Comparison of ENCODE assay signal across 8 cellular contexts in genomic region chr6:27518881-27519795, GRCh38. TPM values are rescaled to one million over a fixed set of nuclear protein-coding genes. Genes with fewer than 3 reads are reported as not detected.
DNase-seq lines count a peak whose midpoint lies in the region; ATAC-seq and TF ChIP-seq lines count a peak whose summit lies in the region.

No MANE protein-coding gene starts in this region.

- POLR2A ChIA-PET in naive thymus-derived CD8-positive, alpha-beta T cell (lab: Charles Lee), result interaction anchor here (1.0 to 2.4 kb wide), 8 partner anchors 10 to 375 kb away, joined by 3 to 12 read pairs (median 4); partner anchors contain the start of gene ZNF184

- ATAC-seq in GM19468 (IDR thresholded peaks at IDR 0.05; ENCODE audit: extremely low read depth, unreplicated experiment), result peak; percentile 58
- peak; percentile 76 to 82 for ATAC-seq in naive thymus-derived CD8-positive, alpha-beta T cell

- TF ChIP-seq CTCF in fibroblast of mammary gland (conservative IDR thresholded peaks at IDR 0.05; ENCODE audit: control insufficient read depth, insufficient read depth, low read depth, low read length), result peak; percentile 85
- TF ChIP-seq CTCF in stomach (IDR thresholded peaks at IDR 0.05), result peak in 5 of 7 experiments; percentile 29 to 62 (median 50)

- H3K9me3 Mint-ChIP-seq in activated T-helper 1 cell treated with anti-CD3 and anti-CD28 coated beads, Interleukin-12 subunit alpha, Interleukin-12 subunit beta, Interleukin-2, Interleukin-4 antibody, amounts not matched to agents 30 ng/mL and 10 ng/mL and 1 ng/mL, durations not matched to agents 14 hours and 24 hours and 36 hours, result no peaks in the 10 kb centered on the region
- H3K9me3 Mint-ChIP-seq in naive thymus-derived CD8-positive, alpha-beta T cell, result no peaks in the 10 kb centered on the region

- peaks cover 16% of the 10 kb centered on the region for H3K4me1 Mint-ChIP-seq in activated T-helper 1 cell treated with anti-CD3 and anti-CD28 coated beads, Interleukin-12 subunit alpha, Interleukin-12 subunit beta, Interleukin-2, Interleukin-4 antibody, amounts not matched to agents 30 ng/mL and 10 ng/mL and 1 ng/mL, durations not matched to agents 14 hours and 24 hours and 36 hours (ENCODE audit: low read depth)
- peaks cover 7 to 23% (median 20%) of the 10 kb centered on the region in 4 donors for H3K4me1 Mint-ChIP-seq in naive thymus-derived CD8-positive, alpha-beta T cell

- H3K27me3 ChIP-seq in HUES64 (ENCODE audit: insufficient read depth, low read length) (peaks cover 23% of the 10 kb centered on the region), stomach (peaks cover 0 to 22% (median 12%) of the 10 kb centered on the region in 3 donors)

- DNase-seq in CMK (ENCODE audit: low read depth) (peak; percentile 76), OCI-M2 (lab: John Stamatoyannopoulos, UW; ENCODE audit: unreplicated experiment) (peak; percentile 73), fibroblast of mammary gland (ENCODE audit: low read depth) (peak; percentile 92), stomach (peak; percentile 46)
- DNase-seq in activated T-helper 1 cell treated with anti-CD3 and anti-CD28 coated beads, Interleukin-12 subunit alpha, Interleukin-12 subunit beta, Interleukin-2, Interleukin-4 antibody, amounts not matched to agents 30 ng/mL and 10 ng/mL and 1 ng/mL, durations not matched to agents 14 hours and 24 hours and 36 hours (ENCODE audit: low spot score), result peak; percentile 40
- DNase-seq in naive thymus-derived CD8-positive, alpha-beta T cell, result peak; percentile 19 to 78 (median 71)

- no peak for TF ChIP-seq EP300 in stomach (IDR thresholded peaks at IDR 0.05)

- under 1% methylated on average over 42 of the region's 42 CpGs for WGBS in HUES64
- WGBS in stomach, 5 donors, result 1% methylated on average over 42 of the region's 42 CpGs

- H3K9ac ChIP-seq in HUES64 (ENCODE audit: low read depth, low read length), result peak overlapping the region; percentile 53

- intact Hi-C loops in activated T-helper 1 cell treated with anti-CD3 and anti-CD28 coated beads, Interleukin-12 subunit alpha, Interleukin-12 subunit beta, Interleukin-2, Interleukin-4 antibody, amounts not matched to agents 30 ng/mL and 10 ng/mL and 1 ng/mL, durations not matched to agents 14 hours and 24 hours and 36 hours (cut with micrococcal nuclease), result loop anchor here (1.0 to 2.0 kb wide), 10 partner anchors 16 to 384 kb away; no protein-coding TSS in a partner anchor
- intact Hi-C loops in stomach (cut with DNase I; ENCODE audit: low total_unique reads), result loop anchor here (10.0 kb wide), 1 partner anchor 246 kb away; no protein-coding TSS in a partner anchor

- no peaks in the 10 kb centered on the region for H3K4me1 ChIP-seq in HUES64 (ENCODE audit: insufficient read depth, low read length)
- H3K4me1 ChIP-seq in stomach, result peaks cover 6 to 9% (median 9%) of the 10 kb centered on the region in 4 donors

- peak overlapping the region; percentile 86 for H3K27ac Mint-ChIP-seq in activated T-helper 1 cell treated with anti-CD3 and anti-CD28 coated beads, Interleukin-12 subunit alpha, Interleukin-12 subunit beta, Interleukin-2, Interleukin-4 antibody, amounts not matched to agents 30 ng/mL and 10 ng/mL and 1 ng/mL, durations not matched to agents 14 hours and 24 hours and 36 hours
- peak overlapping the region; percentile 79 to 95 (median 86) for H3K27ac Mint-ChIP-seq in naive thymus-derived CD8-positive, alpha-beta T cell

- no peak for TF ChIP-seq POLR2A in stomach (IDR thresholded peaks at IDR 0.05)

- H3K36me3 Mint-ChIP-seq in activated T-helper 1 cell treated with anti-CD3 and anti-CD28 coated beads, Interleukin-12 subunit alpha, Interleukin-12 subunit beta, Interleukin-2, Interleukin-4 antibody, amounts not matched to agents 30 ng/mL and 10 ng/mL and 1 ng/mL, durations not matched to agents 14 hours and 24 hours and 36 hours (ENCODE audit: low read depth), result peaks cover 2% of the 10 kb centered on the region
- no peaks in the 10 kb centered on the region for H3K36me3 Mint-ChIP-seq in naive thymus-derived CD8-positive, alpha-beta T cell

- H3K4me3 Mint-ChIP-seq in activated T-helper 1 cell treated with anti-CD3 and anti-CD28 coated beads, Interleukin-12 subunit alpha, Interleukin-12 subunit beta, Interleukin-2, Interleukin-4 antibody, amounts not matched to agents 30 ng/mL and 10 ng/mL and 1 ng/mL, durations not matched to agents 14 hours and 24 hours and 36 hours, result peak overlapping the region; percentile 89
- H3K4me3 Mint-ChIP-seq in naive thymus-derived CD8-positive, alpha-beta T cell, result peak overlapping the region; percentile 88 to 95 (median 93)

- H3K36me3 ChIP-seq in HUES64 (ENCODE audit: insufficient read depth, low read length) (no peaks in the 10 kb centered on the region), stomach (no peaks in the 10 kb centered on the region)

- H3K9me3 ChIP-seq in HUES64 (ENCODE audit: insufficient read depth, low read depth, low read length), result no peaks in the 10 kb centered on the region
- no peaks in the 10 kb centered on the region for H3K9me3 ChIP-seq in stomach

- H3K27me3 Mint-ChIP-seq in activated T-helper 1 cell treated with anti-CD3 and anti-CD28 coated beads, Interleukin-12 subunit alpha, Interleukin-12 subunit beta, Interleukin-2, Interleukin-4 antibody, amounts not matched to agents 30 ng/mL and 10 ng/mL and 1 ng/mL, durations not matched to agents 14 hours and 24 hours and 36 hours (ENCODE audit: insufficient read depth), result peaks cover 25% of the 10 kb centered on the region
- peaks cover 8 to 31% (median 15%) of the 10 kb centered on the region in 5 donors for H3K27me3 Mint-ChIP-seq in naive thymus-derived CD8-positive, alpha-beta T cell

- peak overlapping the region; percentile 75 for H3K4me3 ChIP-seq in HUES64 (ENCODE audit: low read length)
- peak overlapping the region; percentile 80 for H3K4me3 ChIP-seq in fibroblast of mammary gland (ENCODE audit: control insufficient read depth, low read depth, low read length)
- peak overlapping the region; percentile 59 to 67 (median 61) for H3K4me3 ChIP-seq in stomach

- H3K27ac ChIP-seq in HUES64 (ENCODE audit: low read depth, low read length), result no peak overlapping the region
- peak overlapping the region; percentile 65 to 89 (median 84) for H3K27ac ChIP-seq in stomach

RNA-seq across cellular contexts. Expression of gene ZNF184, which starts 46.2 kb away (rescaled TPM):
- polyA plus RNA-seq in HUES64 (2013, experiment 1 of 2), result 7.8 TPM
- polyA plus RNA-seq in HUES64 (2013, experiment 2 of 2), result 8.9 TPM
- total RNA-seq in activated T-helper 1 cell treated with anti-CD3 and anti-CD28 coated beads, Interleukin-12 subunit alpha, Interleukin-12 subunit beta, Interleukin-2, Interleukin-4 antibody, amounts not matched to agents 30 ng/mL and 10 ng/mL and 1 ng/mL, durations not matched to agents 14 hours and 24 hours and 36 hours, result 7.6 and 8.0 TPM in 2 replicates
- total RNA-seq in naive thymus-derived CD8-positive, alpha-beta T cell, result 10 to 100 TPM; 10.4 to 10.8 TPM
- 1 to 10 TPM; 3.8 to 7.8 (median 7.8) TPM for polyA plus RNA-seq in naive thymus-derived CD8-positive, alpha-beta T cell
- 10 to 100 TPM in 2 of 5 donors, 1 to 10 TPM in 2, not detected in 1; 4.5 to 21.0 (median 8.5) TPM for total RNA-seq in stomach
- polyA plus RNA-seq in stomach, result 1 to 10 TPM; 1.8 to 4.0 (median 2.2) TPM

Comparison
In these comparisons a context has a peak if more than half of its experiments do, and no peak if none do; other contexts are left out.
1. DNase-seq: peak in every context shown above with its lines; median percentile 92 in fibroblast of mammary gland; 76 in CMK; 73 in OCI-M2; 71 in naive thymus-derived CD8-positive, alpha-beta T cell; 46 in stomach; 40 in activated T-helper 1 cell treated with anti-CD3 and anti-CD28 coated beads, Interleukin-12 subunit alpha, Interleukin-12 subunit beta, Interleukin-2, Interleukin-4 antibody, amounts not matched to agents 30 ng/mL and 10 ng/mL and 1 ng/mL, durations not matched to agents 14 hours and 24 hours and 36 hours.